ENCODE assay signal across 21 cellular contexts in genomic region chr1:44222397-44223334, GRCh38. TPM values are rescaled to one million over a fixed set of nuclear protein-coding genes. Genes with fewer than 3 reads are reported as not detected.
DNase-seq lines count a peak whose midpoint lies in the region; ATAC-seq and TF ChIP-seq lines count a peak whose summit lies in the region.
"Had no signal": no experiment of that assay in that cellular context is flagged by ENCODE, and none has a peak within 500 bp of the region (broad histone marks: within the 10 kb centered on the region; RNA-seq: fewer than 3 reads in every experiment).

No MANE protein-coding gene starts in this region.

- no peaks in the 10 kb centered on the region for H3K27me3 Mint-ChIP-seq in activated CD8-positive, alpha-beta T cell treated with anti-CD3 and anti-CD28 coated beads for 36 hours

- no peak overlapping the region for H2BK5ac ChIP-seq in mesenchymal stem cell (ENCODE audit: low read depth, low read length, poor library complexity, severe bottlenecking)

- intact Hi-C loops in activated CD8-positive, alpha-beta T cell treated with anti-CD3 and anti-CD28 coated beads for 36 hours (cut with micrococcal nuclease) = no loop called here

- H3K9ac ChIP-seq in BLaER1 (no peak overlapping the region), mesenchymal stem cell (ENCODE audit: low read length) (no peak overlapping the region)

- ATAC-seq in activated CD8-positive, alpha-beta T cell treated with anti-CD3 and anti-CD28 coated beads for 36 hours = peak; percentile 24
- ATAC-seq: body of pancreas, sciatic nerve had no signal

- no peak overlapping the region for H3K4ac ChIP-seq in mesenchymal stem cell (ENCODE audit: low read depth in 1 of 2, low read length in 2 of 2)

- H2AK5ac ChIP-seq in mesenchymal stem cell (ENCODE audit: low read length, severe bottlenecking) = no peak overlapping the region

- peaks cover 13% of the 10 kb centered on the region for H3K4me1 Mint-ChIP-seq in activated CD8-positive, alpha-beta T cell treated with anti-CD3 and anti-CD28 coated beads for 36 hours (ENCODE audit: low read depth)
- H3K4me1 Mint-ChIP-seq: H9 had no signal

- no peak overlapping the region for H2AFZ ChIP-seq in mesenchymal stem cell (ENCODE audit: low read depth, low read length)
- H2AFZ ChIP-seq: hepatocyte had no signal

- no peak overlapping the region for H2BK15ac ChIP-seq in mesenchymal stem cell (ENCODE audit: low read depth, poor library complexity, severe bottlenecking)

- WGBS in mesenchymal stem cell = 95% methylated on average over 10 of the region's 10 CpGs

- H3K36me3 Mint-ChIP-seq in activated CD8-positive, alpha-beta T cell treated with anti-CD3 and anti-CD28 coated beads for 36 hours (ENCODE audit: low read depth) = peaks cover 9% of the 10 kb centered on the region

- CTCF ChIA-PET in activated CD8-positive, alpha-beta T cell treated with anti-CD3 and anti-CD28 coated beads for 36 hours (lab: Charles Lee) = interaction anchor here (1.4 kb wide), 1 partner anchor 131 kb away, joined by 3 read pairs; no protein-coding TSS in a partner anchor

- peaks cover 14% of the 10 kb centered on the region for H3K4me1 ChIP-seq in BLaER1
- peaks cover 26% of the 10 kb centered on the region for H3K4me1 ChIP-seq in mesenchymal stem cell (ENCODE audit: control insufficient read depth, insufficient read depth, low read depth, low read length)

- no peak for TF ChIP-seq CTCF in activated CD8-positive, alpha-beta T cell treated with anti-CD3 and anti-CD28 coated beads for 36 hours (IDR thresholded peaks at IDR 0.05)

- peak; percentile 37 for DNase-seq in NCI-H2107 treated with DMSO at 0.1 percent for 48 hours (lab: John Stamatoyannopoulos, UW; ENCODE audit: unreplicated experiment)
- DNase-seq in NCI-H2107 (lab: John Stamatoyannopoulos, UW) = no peak
- DNase-seq in activated CD8-positive, alpha-beta T cell treated with anti-CD3 and anti-CD28 coated beads for 36 hours = no peak
- no peak for DNase-seq in mesenchymal stem cell
- DNase-seq in NCI-H526 treated with DMSO at 0.1 percent for 48 hours (lab: John Stamatoyannopoulos, UW) = no peak
- no peak for DNase-seq in NOMO-1 (lab: John Stamatoyannopoulos, UW; ENCODE audit: unreplicated experiment in 2 of 2)
- DNase-seq in NCI-H2196 treated with DMSO at 0.1 percent for 48 hours (lab: John Stamatoyannopoulos, UW; ENCODE audit: unreplicated experiment) = no peak
- DNase-seq: 8988T, body of pancreas, dermis blood vessel endothelial cell, H9, islet precursor cell, NCI-H1436 treated with DMSO at 0.1 percent for 48 hours, NCI-H2227 treated with DMSO at 0.1 percent for 48 hours, ovary, T-helper 9 cell had no signal

- peak overlapping the region; percentile 42 for H3K27ac Mint-ChIP-seq in activated CD8-positive, alpha-beta T cell treated with anti-CD3 and anti-CD28 coated beads for 36 hours
- H3K27ac Mint-ChIP-seq: H9 had no signal

- no peak overlapping the region for H3K4me3 ChIP-seq in BLaER1
- H3K4me3 ChIP-seq in mesenchymal stem cell (ENCODE audit: insufficient read depth in 1 of 2, low read depth in 1 of 2, low read length in 2 of 2) = peak overlapping the region in 1 of 2 experiments; percentile 2
- H3K4me3 ChIP-seq: body of pancreas, hepatocyte, ovary, SK-N-MC, tibial nerve had no signal

- H3K36me3 ChIP-seq in BLaER1 (peaks cover 63% of the 10 kb centered on the region), mesenchymal stem cell (ENCODE audit: control insufficient read depth in 1 of 2, insufficient read depth in 2 of 2, low read depth in 1 of 2, low read length in 2 of 2) (peaks cover 50 to 58% of the 10 kb centered on the region in 2 experiments)
- H3K36me3 ChIP-seq: ovary had no signal

- H3K27me3 ChIP-seq in BLaER1 = no peaks in the 10 kb centered on the region
- H3K27me3 ChIP-seq in mesenchymal stem cell (ENCODE audit: control insufficient read depth in 1 of 2, insufficient read depth in 1 of 2, low read length in 2 of 2) = no peaks in the 10 kb centered on the region
- H3K27me3 ChIP-seq: body of pancreas, hepatocyte, ovary, tibial nerve had no signal

- no peak overlapping the region for H3K4me3 Mint-ChIP-seq in activated CD8-positive, alpha-beta T cell treated with anti-CD3 and anti-CD28 coated beads for 36 hours
- H3K4me3 Mint-ChIP-seq: H9 had no signal

- H3K79me1 ChIP-seq in mesenchymal stem cell (replicated peaks; ENCODE audit: low read length, poor library complexity, severe bottlenecking) = peaks cover 5% of the 10 kb centered on the region

- no peaks in the 10 kb centered on the region for H3K9me3 Mint-ChIP-seq in activated CD8-positive, alpha-beta T cell treated with anti-CD3 and anti-CD28 coated beads for 36 hours

- no peak overlapping the region for H4K91ac ChIP-seq in mesenchymal stem cell (ENCODE audit: low read length)

- no peak overlapping the region for H2BK120ac ChIP-seq in mesenchymal stem cell (ENCODE audit: low read depth, low read length)

- H3K27ac ChIP-seq in BLaER1 = no peak overlapping the region
- H3K27ac ChIP-seq in mesenchymal stem cell (ENCODE audit: low read length, poor library complexity, severe bottlenecking) = no peak overlapping the region
- H3K27ac ChIP-seq: body of pancreas, hepatocyte, ovary, SK-N-MC, tibial nerve had no signal

- no peak overlapping the region for H3K14ac ChIP-seq in mesenchymal stem cell (ENCODE audit: low read length in 2 of 2)

- no peak overlapping the region for H3K23ac ChIP-seq in mesenchymal stem cell (ENCODE audit: low read length in 2 of 2)

- H3K4me2 ChIP-seq in BLaER1 = peak overlapping the region; percentile 36; the same call in 1 of the 2 replicates
- no peak overlapping the region for H3K4me2 ChIP-seq in mesenchymal stem cell (ENCODE audit: low read length, poor library complexity, severe bottlenecking)
- H3K4me2 ChIP-seq: hepatocyte had no signal

- peaks cover 26% of the 10 kb centered on the region; the same call in 1 of the 2 replicates for H4K20me1 ChIP-seq in BLaER1

- no peaks in the 10 kb centered on the region for H3K9me3 ChIP-seq in BLaER1
- no peaks in the 10 kb centered on the region for H3K9me3 ChIP-seq in mesenchymal stem cell (ENCODE audit: control insufficient read depth, low read length)
- H3K9me3 ChIP-seq: body of pancreas, ovary, tibial nerve had no signal

- no peak overlapping the region for H2BK12ac ChIP-seq in mesenchymal stem cell (ENCODE audit: low read length in 2 of 2)

- POLR2A ChIA-PET in activated CD8-positive, alpha-beta T cell treated with anti-CD3 and anti-CD28 coated beads for 36 hours (lab: Charles Lee) = interaction anchor here (0.6 to 1.1 kb wide), 4 partner anchors 10 to 1869 kb away, joined by 3 to 4 read pairs (median 4); no protein-coding TSS in a partner anchor

- H3K18ac ChIP-seq in mesenchymal stem cell (ENCODE audit: low read depth in 1 of 2, low read length in 2 of 2) = no peak overlapping the region

- peak overlapping the region; percentile 0 for H4K8ac ChIP-seq in mesenchymal stem cell (ENCODE audit: low read length)

RNA-seq across cellular contexts. Expression of gene DMAP1, which starts 9.4 kb away (rescaled TPM):
- 10 to 100 TPM; 26.5 to 29.6 TPM for total RNA-seq in activated CD8-positive, alpha-beta T cell treated with anti-CD3 and anti-CD28 coated beads for 36 hours
- 18.5 TPM for polyA plus RNA-seq in mesenchymal stem cell (2013, experiment 1 of 2)
- 18.4 TPM for polyA plus RNA-seq in mesenchymal stem cell (2013, experiment 2 of 2)
